In the genomic region with DNA sequence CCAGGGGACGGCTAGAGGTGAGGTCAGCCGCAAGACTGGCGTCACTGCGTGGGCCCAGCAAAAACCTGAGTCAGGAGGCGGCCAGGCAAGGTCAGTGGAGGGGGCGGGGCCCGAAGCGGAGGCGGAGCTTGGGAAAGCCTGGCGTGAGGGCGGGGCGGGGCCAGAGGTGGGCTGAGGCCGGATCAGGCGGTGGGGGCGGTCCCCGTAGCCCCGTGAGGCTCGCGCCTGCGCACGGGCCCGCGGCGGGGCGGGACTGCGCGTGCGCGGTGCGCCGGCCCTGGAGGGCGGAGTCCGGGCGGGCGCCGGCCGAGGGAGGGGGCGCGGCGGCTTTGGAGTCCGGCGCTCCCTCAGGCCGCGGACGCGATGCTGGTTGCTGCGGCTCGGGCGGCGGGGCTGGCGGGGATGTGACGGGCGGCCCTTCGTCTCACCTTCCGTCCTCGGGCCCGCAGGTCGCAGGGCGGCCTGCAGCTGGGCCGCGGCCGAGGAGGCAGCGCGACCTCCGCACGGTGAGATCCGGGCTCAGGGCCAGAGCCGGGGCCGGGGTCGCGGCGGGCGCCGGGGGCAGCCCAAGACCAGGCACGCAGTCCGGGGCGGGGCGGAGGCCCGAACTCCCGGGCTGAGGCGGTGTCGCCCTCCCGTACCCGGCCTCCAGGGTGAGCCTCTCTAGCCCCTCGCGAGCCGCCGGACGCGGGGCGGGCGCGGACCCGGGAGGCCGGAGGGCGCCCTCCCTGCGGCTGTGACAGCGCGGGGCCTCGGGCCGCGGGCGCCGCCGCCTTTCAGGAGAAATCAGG, we compare ENCODE assay signal across 8 cellular contexts. TPM values are rescaled to one million over a fixed set of nuclear protein-coding genes. Genes with fewer than 3 reads are reported as not detected.
A peak's percentile ranks its signal among the peaks of the same experiment; 100 is the strongest.
DNase-seq lines count a peak whose midpoint lies in the region; ATAC-seq and TF ChIP-seq lines count a peak whose summit lies in the region.

A gene with protein sequence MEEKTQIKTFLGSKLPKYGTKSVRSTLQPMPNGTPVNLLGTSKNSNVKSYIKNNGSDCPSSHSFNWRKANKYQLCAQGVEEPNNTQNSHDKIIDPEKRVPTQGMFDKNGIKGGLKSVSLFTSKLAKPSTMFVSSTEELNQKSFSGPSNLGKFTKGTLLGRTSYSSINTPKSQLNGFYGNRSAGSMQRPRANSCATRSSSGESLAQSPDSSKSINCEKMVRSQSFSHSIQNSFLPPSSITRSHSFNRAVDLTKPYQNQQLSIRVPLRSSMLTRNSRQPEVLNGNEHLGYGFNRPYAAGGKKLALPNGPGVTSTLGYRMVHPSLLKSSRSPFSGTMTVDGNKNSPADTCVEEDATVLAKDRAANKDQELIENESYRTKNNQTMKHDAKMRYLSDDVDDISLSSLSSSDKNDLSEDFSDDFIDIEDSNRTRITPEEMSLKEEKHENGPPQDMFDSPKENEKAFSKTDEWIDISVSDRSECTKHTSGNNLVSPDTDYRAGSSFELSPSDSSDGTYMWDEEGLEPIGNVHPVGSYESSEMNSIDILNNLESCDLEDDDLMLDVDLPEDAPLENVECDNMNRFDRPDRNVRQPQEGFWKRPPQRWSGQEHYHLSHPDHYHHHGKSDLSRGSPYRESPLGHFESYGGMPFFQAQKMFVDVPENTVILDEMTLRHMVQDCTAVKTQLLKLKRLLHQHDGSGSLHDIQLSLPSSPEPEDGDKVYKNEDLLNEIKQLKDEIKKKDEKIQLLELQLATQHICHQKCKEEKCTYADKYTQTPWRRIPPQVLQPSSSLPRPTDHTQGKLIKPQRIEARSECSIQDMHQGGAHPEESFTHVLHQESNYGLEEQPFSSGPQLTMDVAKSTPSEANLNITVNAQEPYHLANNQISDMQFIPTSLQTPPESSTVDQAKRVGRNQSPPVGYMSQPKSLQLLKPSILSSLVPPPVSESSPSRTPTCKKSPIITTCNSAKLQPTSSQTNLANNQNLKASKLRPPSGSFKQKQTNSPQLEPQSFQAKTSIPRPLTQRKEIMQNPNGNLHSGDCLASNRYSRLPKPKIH (plus strand): TSS at position 287 of the 791 bp plus-strand sequence. CDS start 42,464 bp downstream, outside the sequence.

- peak within 1 kb of the TSS; percentile 94 for H2AFZ ChIP-seq in GM23338

- H4K20me1 ChIP-seq in GM23338 (replicated peaks; ENCODE audit: insufficient read depth) = peaks cover 15% of the 10 kb centered on the region

- H3K4me1 Mint-ChIP-seq in GM23338 = peaks cover 27% of the 10 kb centered on the region

- H3K4me1 ChIP-seq in GM23338 (ENCODE audit: insufficient read depth) = peaks cover 21% of the 10 kb centered on the region
- peaks cover 22 to 24% of the 10 kb centered on the region in 2 experiments for H3K4me1 ChIP-seq in neutrophil (ENCODE audit: control insufficient read depth in 1 of 2, insufficient read depth in 1 of 2, low read depth in 1 of 2, low read length in 1 of 2)

- DNase-seq in GDM1 (lab: John Stamatoyannopoulos, UW) = peak; percentile 90
- peak; percentile 97 for DNase-seq in GM23338 (ENCODE audit: low spot score)
- peak; percentile 85 for DNase-seq in LHCN-M2 (ENCODE audit: low read depth)
- peak; percentile 87 for DNase-seq in SK-MEL-5 (ENCODE audit: low read depth, low spot score)
- DNase-seq in activated naive CD4-positive, alpha-beta T cell treated with Interleukin-2 at 50 U/mL for 16 hours = peak; percentile 91
- peak; percentile 54 for DNase-seq in foreskin melanocyte

- H3K9me3 Mint-ChIP-seq in GM23338 = no peaks in the 10 kb centered on the region; the same call in 2 of the 3 replicates

- no peaks in the 10 kb centered on the region; the same call in 1 of the 2 replicates for H3K9me2 ChIP-seq in GM23338 (ENCODE audit: insufficient read depth)

- peak within 1 kb of the TSS; percentile 77 for H3K4me2 ChIP-seq in GM23338

- H3K4me3 ChIP-seq in GM23338 = peak within 1 kb of the TSS; percentile 72
- H3K4me3 ChIP-seq in neutrophil (ENCODE audit: low read depth in 1 of 2, low read length in 1 of 2) = peak within 1 kb of the TSS; percentile 70 to 75

- no peaks in the 10 kb centered on the region; the same call in 2 of the 3 replicates for H3K36me3 Mint-ChIP-seq in GM23338 (ENCODE audit: low read depth)

- H3K36me3 ChIP-seq in GM23338 (ENCODE audit: insufficient read depth) (no peaks in the 10 kb centered on the region), neutrophil (no peaks in the 10 kb centered on the region)

- no peaks in the 10 kb centered on the region for H3F3A ChIP-seq in GM23338 (replicated peaks; ENCODE audit: low read depth)

- peak within 1 kb of the TSS; percentile 94 for H3K4me3 Mint-ChIP-seq in GM23338

- TF ChIP-seq CTCF in GM23338 (conservative IDR thresholded peaks at IDR 0.05; ENCODE audit: low read depth in 2 of 2) (no peak), neutrophil (IDR thresholded peaks at IDR 0.05) (peak; percentile 17), subcutaneous adipose tissue (IDR thresholded peaks at IDR 0.05; ENCODE audit: low read depth) (no peak)

- no peaks in the 10 kb centered on the region for H3K9me3 ChIP-seq in neutrophil

- in situ Hi-C loops in SK-MEL-5 (cut with HindIII; ENCODE audit: low pct_unique_long_range_greater_than_20kb, low sequenced_read_pairs) = no loop called here

- peaks cover 43% of the 10 kb centered on the region for H3K79me2 ChIP-seq in GM23338 (replicated peaks; ENCODE audit: insufficient read depth)

- no peaks in the 10 kb centered on the region for H3K27me3 ChIP-seq in GM23338 (ENCODE audit: insufficient read depth)
- H3K27me3 ChIP-seq in neutrophil = no peaks in the 10 kb centered on the region

- H3K27ac ChIP-seq in GM23338 (ENCODE audit: low read depth) = peak within 1 kb of the TSS; percentile 86
- H3K27ac ChIP-seq in neutrophil = peak within 1 kb of the TSS; percentile 87

- ATAC-seq in GM23338 = peak; percentile 82

- peaks cover 6% of the 10 kb centered on the region for H3K27me3 Mint-ChIP-seq in GM23338 (ENCODE audit: insufficient read depth, low read depth, poor library complexity)

- H3K27ac Mint-ChIP-seq in GM23338 = peak within 1 kb of the TSS; percentile 98

TF ChIP-seq in GM23338, 12 proteins besides CTCF, POLR2A, EP300 and RAD21:
- TF ChIP-seq ZNF114 (CRISPR knock-in tag; IDR thresholded peaks at IDR 0.05) (no peak), CREB1 (CRISPR knock-in tag; IDR thresholded peaks at IDR 0.05; ENCODE audit: low read depth) (peak; percentile 73), POLR2AphosphoS5 (IDR thresholded peaks at IDR 0.05; ENCODE audit: low read depth) (peak; percentile 80), NANOG (IDR thresholded peaks at IDR 0.05; ENCODE audit: borderline replicate concordance) (no peak)

RNA-seq across cellular contexts. Expression of the gene that starts here (rescaled TPM):
- total RNA-seq in GM23338 (2014; rRNA removed; shearing (Covaris generic)) = 30.6 and 33.8 TPM in 2 replicates
- polyA plus RNA-seq in GM23338 (2016; fragmentation: Nextera tagmentation; extraction: Ambion mirVana) = 25.4 and 37.2 TPM in 2 replicates
- total RNA-seq in LHCN-M2 (2014; rRNA removed) (20.8 and 25.0 TPM in 2 replicates), subcutaneous adipose tissue (10 to 100 TPM; 43.7 to 63.9 (median 58.1) TPM)
- polyA plus RNA-seq in LHCN-M2 (2012) = 14.0 TPM
- 15.6 TPM in 2 replicates for total RNA-seq in SK-MEL-5 (2014; rRNA removed; shearing (Covaris generic))
- 8.4 and 10.9 TPM in 2 replicates for polyA plus RNA-seq in SK-MEL-5 (2015; cell fraction: cytosol; rRNA removed)
- 6.4 and 10.0 TPM in 2 replicates for polyA plus RNA-seq in SK-MEL-5 (2015; cell fraction: nucleus; rRNA removed)

Comparison
In these comparisons a context has a peak if more than half of its experiments do, and no peak if none do; other contexts are left out.
1. Peak in every context shown above with its lines: DNase-seq, ATAC-seq, H3K4me3 ChIP-seq and H3K27ac ChIP-seq.